9 cellular contexts compared by ENCODE assay signal in the genomic region with DNA sequence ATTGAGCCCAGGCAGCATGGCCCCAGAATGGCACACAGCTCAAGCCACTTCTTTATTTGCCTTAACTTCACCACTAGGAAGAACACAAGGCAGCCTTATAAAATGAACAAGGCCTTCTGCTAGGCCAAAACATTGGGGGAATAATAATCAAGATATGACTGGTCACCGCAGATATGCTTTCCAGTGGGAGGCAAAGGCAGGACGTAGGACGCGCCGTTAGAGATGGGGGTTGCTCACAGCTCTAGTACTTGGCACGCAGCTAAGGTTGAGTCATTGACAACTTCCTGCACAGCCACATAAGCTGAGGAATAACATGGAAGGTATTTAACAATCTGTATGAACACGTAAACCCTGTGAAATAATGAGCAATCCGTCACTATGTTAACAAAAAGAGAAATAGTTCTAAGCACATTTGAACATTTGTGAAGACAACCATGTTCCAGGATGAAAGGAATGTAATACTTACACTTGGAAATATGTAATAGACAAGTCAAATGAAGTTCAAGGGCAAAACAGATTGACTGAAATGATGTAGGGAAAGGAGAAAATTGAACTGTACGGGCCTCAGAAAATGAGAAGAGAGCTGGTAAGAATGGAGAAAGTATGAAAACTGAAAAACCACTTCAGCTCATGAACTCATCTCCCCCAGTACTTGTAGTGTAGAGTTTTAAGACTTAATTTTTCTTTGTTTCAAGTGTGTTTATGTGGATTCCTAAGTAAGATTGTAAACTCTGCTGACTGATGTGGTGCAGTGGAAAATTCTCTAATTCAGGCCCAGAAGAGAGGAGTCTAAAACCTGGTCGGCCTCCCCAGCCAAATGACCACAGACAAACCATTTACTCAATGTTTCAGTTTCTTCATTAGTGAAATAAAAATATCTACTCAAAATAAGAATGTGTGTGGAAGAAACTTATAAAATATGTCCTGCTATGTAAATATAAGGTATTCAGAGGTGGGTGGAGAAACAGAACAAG. TPM values are rescaled to one million over a fixed set of nuclear protein-coding genes. Genes with fewer than 3 reads are reported as not detected.
DNase-seq lines count a peak whose midpoint lies in the region; ATAC-seq, FAIRE-seq and TF ChIP-seq lines count a peak whose summit lies in the region.
"Had no signal": no experiment of that assay in that cellular context is flagged by ENCODE, and none has a peak within 500 bp of the region (broad histone marks: within the 10 kb centered on the region; RNA-seq: fewer than 3 reads in every experiment).

No MANE protein-coding gene starts in this region.

- FAIRE-seq in keratinocyte (lab: Jason Lieb, UNC) = peak; percentile 99

- dilution Hi-C loops in keratinocyte (cut with MboI; ENCODE audit: extremely low pct_ligation_motif_present, low sequenced_read_pairs) = no loop called here

- H3K9me3 ChIP-seq in adrenal gland (replicated peaks in 1 of 3) (no peaks in the 10 kb centered on the region), keratinocyte (ENCODE audit: control insufficient read depth, low read depth, low read length) (no peaks in the 10 kb centered on the region)

- no peak overlapping the region for H3K4me3 ChIP-seq in adrenal gland
- H3K4me3 ChIP-seq in keratinocyte (ENCODE audit: control insufficient read depth in 2 of 3, extremely low read depth in 1 of 3, insufficient read depth in 2 of 3, low read depth in 1 of 3, low read length in 3 of 3) = peak overlapping the region in 2 of 3 experiments; percentile 30 to 43

- DNase-seq in AG08396 (ENCODE audit: low spot score) (peak; percentile 44), HS-27A (ENCODE audit: low read depth) (peak; percentile 99), adrenal gland (peak in 6 of 7 donors; percentile 16 to 51 (median 22)), keratinocyte (ENCODE audit: low read depth, low spot score) (peak; percentile 92), NCI-H1694 (lab: John Stamatoyannopoulos, UW) (no peak), NCI-H128 (lab: John Stamatoyannopoulos, UW; ENCODE audit: unreplicated experiment) (no peak), midbrain (lab: John Stamatoyannopoulos, UW) (no peak)
- DNase-seq: NCI-H524 treated with DMSO at 0.1 percent for 48 hours had no signal

- H4K20me1 ChIP-seq in keratinocyte (ENCODE audit: control insufficient read depth, extremely low read depth, insufficient read depth, low read length) = no peaks in the 10 kb centered on the region

- intact Hi-C loops in adrenal gland (cut with DNase I) = no loop called here

- H3K36me3 ChIP-seq in adrenal gland (replicated peaks in 1 of 2) (no peaks in the 10 kb centered on the region), keratinocyte (ENCODE audit: control insufficient read depth in 2 of 2, extremely low read depth in 1 of 2, insufficient read depth in 2 of 2, low read length in 2 of 2) (no peaks in the 10 kb centered on the region)

- peak overlapping the region; percentile 14 for H2AFZ ChIP-seq in keratinocyte (ENCODE audit: control insufficient read depth, low read length)

- H3K9me1 ChIP-seq in keratinocyte (ENCODE audit: control insufficient read depth, extremely low read depth, insufficient read depth, low read length) = no peaks in the 10 kb centered on the region

- TF ChIP-seq POLR2A in adrenal gland (IDR thresholded peaks at IDR 0.05) = no peak

- TF ChIP-seq CTCF in adrenal gland (IDR thresholded peaks at IDR 0.05) = no peak
- TF ChIP-seq CTCF in keratinocyte (optimal IDR thresholded peaks at IDR 0.05 in 1 of 3, IDR thresholded peaks at IDR 0.05 in 1 of 3, conservative IDR thresholded peaks at IDR 0.05 in 1 of 3; ENCODE audit: extremely low read depth in 1 of 3, insufficient read depth in 2 of 3, low read length in 3 of 3) = no peak

- H3K27me3 ChIP-seq in adrenal gland (no peaks in the 10 kb centered on the region), keratinocyte (ENCODE audit: control insufficient read depth, extremely low read depth, insufficient read depth, low read length) (no peaks in the 10 kb centered on the region)

- H3K9ac ChIP-seq in keratinocyte (ENCODE audit: control insufficient read depth, extremely low read depth, insufficient read depth, low read length) = peak overlapping the region; percentile 80

- 64 to 80% (median 66%) methylated on average over 10 of the region's 10 CpGs for WGBS in adrenal gland, 4 donors

- no peaks in the 10 kb centered on the region for H3K79me2 ChIP-seq in keratinocyte (ENCODE audit: control insufficient read depth, insufficient read depth, low read length)

- H3K27ac ChIP-seq in adrenal gland (no peak overlapping the region), keratinocyte (ENCODE audit: control insufficient read depth, insufficient read depth, low read length) (peak overlapping the region; percentile 99)

- no peak for ATAC-seq in HG02938 (IDR thresholded peaks at IDR 0.05; ENCODE audit: unreplicated experiment)

- H3K4me2 ChIP-seq in keratinocyte (ENCODE audit: control insufficient read depth, extremely low read depth, insufficient read depth, low read depth, low read length) = peak overlapping the region; percentile 81

- H3K4me1 ChIP-seq in adrenal gland (replicated peaks in 1 of 2) (no peaks in the 10 kb centered on the region), keratinocyte (ENCODE audit: control insufficient read depth, extremely low read depth, insufficient read depth, low read length) (peaks cover 63% of the 10 kb centered on the region)

RNA-seq across cellular contexts. Expression of a gene that starts 59.3 kb away (rescaled TPM):
- 10 to 100 TPM; 24.2 to 39.6 (median 32.4) TPM for total RNA-seq in adrenal gland
- polyA plus RNA-seq in adrenal gland (10 to 100 TPM in 2 of 3 donors, 1 to 10 TPM in 1; 9.1 to 56.7 (median 51.6) TPM), keratinocyte (18.8 to 29.8 TPM (median 26.5 TPM) in 3 replicates)
- 182 TPM for polyA plus RNA-seq in keratinocyte (2011; ENCODE audit: low read depth)
- polyA plus RNA-seq in keratinocyte (2011; cell fraction: cytosol; rRNA removed) = 21.7 and 35.5 TPM in 2 replicates
- polyA plus RNA-seq in keratinocyte (2011; cell fraction: nucleus; rRNA removed) = 21.9 and 27.3 TPM in 2 replicates
- polyA plus RNA-seq in keratinocyte (2012; ENCODE audit: low replicate concordance) = 20.6 TPM in 2 replicates
- polyA minus RNA-seq in keratinocyte = 17.8 to 37.2 TPM (median 26.5 TPM) in 3 replicates
- polyA minus RNA-seq in keratinocyte (2011; cell fraction: cytosol; rRNA and poly(A)+ RNA removed) = 32.4 TPM
- 32.4 and 65.9 TPM in 2 replicates for polyA minus RNA-seq in keratinocyte (2011; cell fraction: nucleus; rRNA and poly(A)+ RNA removed)

Comparison
In these comparisons a context has a peak if more than half of its experiments do, and no peak if none do; other contexts are left out.
1. DNase-seq: peak in AG08396 (single experiment), HS-27A (single experiment), adrenal gland (6 of 7) and keratinocyte (single experiment); none in NCI-H1694 (single experiment), NCI-H128 (single experiment) and midbrain (single experiment).
2. H3K4me3 ChIP-seq: peak in keratinocyte (2 of 3); none in adrenal gland (0 of 4).